Comparison of ENCODE assay signal across 25 cellular contexts in genomic region chr6:5295612-5296011, GRCh38.
"Had no signal": no experiment of that assay in that cellular context is flagged by ENCODE, and none has a peak within 500 bp of the region (broad histone marks: within the 10 kb centered on the region; RNA-seq: fewer than 3 reads in every experiment).

No MANE protein-coding gene starts in this region.

- H3K9ac ChIP-seq: neural progenitor cell had no signal

- H3K4me2 ChIP-seq: neural progenitor cell had no signal

- H3K4me3 ChIP-seq: coronary artery, gastrocnemius medialis, lower lobe of right lung, neural progenitor cell, right lobe of liver, skin epidermis, transverse colon had no signal

- ATAC-seq: activated T-cell treated with anti-CD3 and anti-CD28 coated beads, Interleukin-2, amount 50 U/mL, for 4 hours; gastrocnemius medialis; left colon; naive thymus-derived CD4-positive, alpha-beta T cell; right lobe of liver; stimulated activated memory B cell treated with anti-CD40 and anti-IgM and Interleukin-4, amounts not matched to agents 10 μg/mL and 1 μg/mL and 100 μg/mL, for 72 hours; WTC11 had no signal

- H3K36me3 ChIP-seq: gastrocnemius medialis, lower lobe of right lung, neural progenitor cell, right lobe of liver, transverse colon had no signal

- H3K4me1 ChIP-seq: neural progenitor cell had no signal

- H3K9me3 Mint-ChIP-seq: activated naive CD8-positive, alpha-beta T cell treated with anti-CD3 and anti-CD28 coated beads, Interleukin-2, amount 10 ng/mL, durations not matched to agents 7 days and 5 days; activated T-cell treated with anti-CD3 and anti-CD28 coated beads, Interleukin-2, amount 50 U/mL, for 4 hours; endodermal cell; naive thymus-derived CD4-positive, alpha-beta T cell; neural progenitor cell; stimulated activated memory B cell treated with anti-CD40 and anti-IgM and Interleukin-4, amounts not matched to agents 10 μg/mL and 1 μg/mL and 100 μg/mL, for 72 hours; T-helper 1 cell treated with Interleukin-12 subunit alpha and Interleukin-12 subunit beta and Interleukin-4 antibody, amounts not matched to agents 30 μg/mL and 1 μg/mL, for 36 hours; WTC11 had no signal

- H3K9me3 ChIP-seq: gastrocnemius medialis, lower lobe of right lung, right lobe of liver, transverse colon had no signal

- H3K27me3 Mint-ChIP-seq: activated naive CD8-positive, alpha-beta T cell treated with anti-CD3 and anti-CD28 coated beads, Interleukin-2, amount 10 ng/mL, durations not matched to agents 7 days and 5 days; naive thymus-derived CD4-positive, alpha-beta T cell; stimulated activated memory B cell treated with anti-CD40 and anti-IgM and Interleukin-4, amounts not matched to agents 10 μg/mL and 1 μg/mL and 100 μg/mL, for 72 hours had no signal

- H3K27me3 ChIP-seq: gastrocnemius medialis, neural progenitor cell, right lobe of liver, transverse colon had no signal

- FAIRE-seq: bronchial epithelial cell, islet of Langerhans, urothelium cell line had no signal

- H3K36me3 Mint-ChIP-seq: WTC11 had no signal

- H2AFZ ChIP-seq: neural progenitor cell had no signal

- H3K27ac Mint-ChIP-seq: activated naive CD8-positive, alpha-beta T cell treated with anti-CD3 and anti-CD28 coated beads, Interleukin-2, amount 10 ng/mL, durations not matched to agents 7 days and 5 days; endodermal cell; neural progenitor cell; stimulated activated memory B cell treated with anti-CD40 and anti-IgM and Interleukin-4, amounts not matched to agents 10 μg/mL and 1 μg/mL and 100 μg/mL, for 72 hours; T-helper 1 cell treated with Interleukin-12 subunit alpha and Interleukin-12 subunit beta and Interleukin-4 antibody, amounts not matched to agents 30 μg/mL and 1 μg/mL, for 36 hours; WTC11 had no signal

- H3K27ac ChIP-seq: coronary artery, epithelial cell of prostate, gastrocnemius medialis, lower lobe of right lung, neural progenitor cell, right lobe of liver, skin epidermis, transverse colon had no signal

- H3K4me3 Mint-ChIP-seq: activated naive CD8-positive, alpha-beta T cell treated with anti-CD3 and anti-CD28 coated beads, Interleukin-2, amount 10 ng/mL, durations not matched to agents 7 days and 5 days; activated T-cell treated with anti-CD3 and anti-CD28 coated beads, Interleukin-2, amount 50 U/mL, for 4 hours; endodermal cell; naive thymus-derived CD4-positive, alpha-beta T cell; neural progenitor cell; stimulated activated memory B cell treated with anti-CD40 and anti-IgM and Interleukin-4, amounts not matched to agents 10 μg/mL and 1 μg/mL and 100 μg/mL, for 72 hours; T-helper 1 cell treated with Interleukin-12 subunit alpha and Interleukin-12 subunit beta and Interleukin-4 antibody, amounts not matched to agents 30 μg/mL and 1 μg/mL, for 36 hours; WTC11 had no signal

- DNase-seq: activated naive CD4-positive, alpha-beta T cell treated with Interleukin-2 at 50 U/mL for 16 hours; activated naive CD8-positive, alpha-beta T cell treated with anti-CD3 and anti-CD28 coated beads, Interleukin-2, amount 10 ng/mL, durations not matched to agents 7 days and 5 days; activated T-cell treated with anti-CD3 and anti-CD28 coated beads, Interleukin-2, amount 50 U/mL, for 4 hours; amniotic stem cell; endodermal cell; gastrocnemius medialis; hippocampal formation; left colon; lower lobe of right lung; naive thymus-derived CD4-positive, alpha-beta T cell; posterior cingulate gyrus; right lobe of liver; stimulated activated CD4-positive, alpha-beta T cell treated with anti-CD3 and anti-CD28 coated beads, Interleukin-1b, Interleukin-23, amount 100 ng/mL, for 48 hours; T1000; transverse colon had no signal
